In genomic region chr17:42535400-42536047, GRCh38 we compare ENCODE assay signal across 8 cellular contexts. TPM values are rescaled to one million over a fixed set of nuclear protein-coding genes. Genes with fewer than 3 reads are reported as not detected.
A peak's percentile ranks its signal among the peaks of the same experiment; 100 is the strongest.
DNase-seq lines count a peak whose midpoint lies in the region; ATAC-seq, FAIRE-seq and TF ChIP-seq lines count a peak whose summit lies in the region.

No MANE protein-coding gene starts in this region.

- CTCF ChIA-PET in CD8-positive, alpha-beta T cell (lab: Charles Lee), result interaction anchor here (1.5 to 8.8 kb wide), 4 partner anchors 8 to 43 kb away, joined by 6 to 35 read pairs (median 6); no protein-coding TSS in a partner anchor

- peak overlapping the region; percentile 82 for H3K27ac Mint-ChIP-seq in CD8-positive, alpha-beta T cell
- H3K27ac Mint-ChIP-seq in activated naive CD8-positive, alpha-beta T cell treated with anti-CD3 and anti-CD28 coated beads, Interleukin-2, amount 10 ng/mL, durations not matched to agents 7 days and 5 days, result peak overlapping the region; percentile 79

- DNase-seq in CD8-positive, alpha-beta T cell, result no peak
- no peak for DNase-seq in activated naive CD8-positive, alpha-beta T cell treated with anti-CD3 and anti-CD28 coated beads, Interleukin-2, amount 10 ng/mL, durations not matched to agents 7 days and 5 days
- DNase-seq in kidney, result no peak
- DNase-seq in NCI-H2196 treated with DMSO at 0.1 percent for 48 hours (lab: John Stamatoyannopoulos, UW; ENCODE audit: unreplicated experiment), result no peak
- no peak for DNase-seq in COR-L47 (lab: John Stamatoyannopoulos, UW)

- H3K4me3 Mint-ChIP-seq in CD8-positive, alpha-beta T cell, result peak overlapping the region; percentile 87
- peak overlapping the region; percentile 87 for H3K4me3 Mint-ChIP-seq in activated naive CD8-positive, alpha-beta T cell treated with anti-CD3 and anti-CD28 coated beads, Interleukin-2, amount 10 ng/mL, durations not matched to agents 7 days and 5 days

- POLR2A ChIA-PET in CD8-positive, alpha-beta T cell (lab: Charles Lee), result interaction anchor here (1.0 to 2.1 kb wide), 5 partner anchors 11 to 247 kb away, joined by 4 to 11 read pairs (median 4); partner anchors contain the start of genes RETREG3, STAT5A and TUBG1
- POLR2A ChIA-PET in activated naive CD8-positive, alpha-beta T cell treated with anti-CD3 and anti-CD28 coated beads, Interleukin-2, amount 10 ng/mL, durations not matched to agents 7 days and 5 days (lab: Charles Lee), result interaction anchor here (0.8 to 2.8 kb wide), 14 partner anchors 8 to 825 kb away, joined by 3 to 17 read pairs (median 4); partner anchors contain the start of genes DHX58, MLX, PSMC3IP and STAT5A

- no peaks in the 10 kb centered on the region for H3K27me3 ChIP-seq in CD8-positive, alpha-beta T cell (ENCODE audit: insufficient read depth, low read length)

- peaks cover 9% of the 10 kb centered on the region for H3K36me3 ChIP-seq in CD8-positive, alpha-beta T cell (ENCODE audit: insufficient read depth, low read length)
- peaks cover 5 to 9% of the 10 kb centered on the region in 2 donors for H3K36me3 ChIP-seq in kidney (ENCODE audit: control insufficient read depth in 1 of 2, insufficient read depth in 2 of 2, low read length in 2 of 2)

- peak overlapping the region; percentile 31 for H3K27ac ChIP-seq in CD8-positive, alpha-beta T cell (ENCODE audit: low read depth, low read length)
- peak overlapping the region; percentile 85 to 98 for H3K27ac ChIP-seq in kidney (ENCODE audit: low read depth in 2 of 2, low read length in 2 of 2)
- peak overlapping the region; percentile 99 for H3K27ac ChIP-seq in temporal lobe (ENCODE audit: low read depth, low read length)

- peaks cover 13% of the 10 kb centered on the region for H3K36me3 Mint-ChIP-seq in CD8-positive, alpha-beta T cell
- H3K36me3 Mint-ChIP-seq in activated naive CD8-positive, alpha-beta T cell treated with anti-CD3 and anti-CD28 coated beads, Interleukin-2, amount 10 ng/mL, durations not matched to agents 7 days and 5 days, result peaks cover 11% of the 10 kb centered on the region

- intact Hi-C loops in CD8-positive, alpha-beta T cell (cut with DNase I, micrococcal nuclease), result loop anchor here in 1 of 2 experiments (1.0 to 5.0 kb wide), 6 partner anchors 19 to 351 kb away; partner anchors contain the start of genes COASY, PLEKHH3, PSMC3IP and RETREG3
- intact Hi-C loops in kidney (cut with DNase I), result no loop called here

- no peaks in the 10 kb centered on the region for H3K9me3 ChIP-seq in CD8-positive, alpha-beta T cell (ENCODE audit: low read length)
- H3K9me3 ChIP-seq in kidney (ENCODE audit: control insufficient read depth in 1 of 2, low read length in 2 of 2), result no peaks in the 10 kb centered on the region

- ATAC-seq in CD8-positive, alpha-beta T cell, result peak; percentile 10
- ATAC-seq in HG02840 (IDR thresholded peaks at IDR 0.05; ENCODE audit: low FRiP score, unreplicated experiment) (peak; percentile 6), GM21526 (IDR thresholded peaks at IDR 0.05; ENCODE audit: low FRiP score, unreplicated experiment) (no peak)
- ATAC-seq in activated naive CD8-positive, alpha-beta T cell treated with anti-CD3 and anti-CD28 coated beads, Interleukin-2, amount 10 ng/mL, durations not matched to agents 7 days and 5 days (ENCODE audit: low read depth), result no peak

- H3K27me3 Mint-ChIP-seq in CD8-positive, alpha-beta T cell (ENCODE audit: low read depth), result no peaks in the 10 kb centered on the region
- H3K27me3 Mint-ChIP-seq in activated naive CD8-positive, alpha-beta T cell treated with anti-CD3 and anti-CD28 coated beads, Interleukin-2, amount 10 ng/mL, durations not matched to agents 7 days and 5 days, result peaks cover 2% of the 10 kb centered on the region

- no peaks in the 10 kb centered on the region for H3K9me3 Mint-ChIP-seq in CD8-positive, alpha-beta T cell
- H3K9me3 Mint-ChIP-seq in activated naive CD8-positive, alpha-beta T cell treated with anti-CD3 and anti-CD28 coated beads, Interleukin-2, amount 10 ng/mL, durations not matched to agents 7 days and 5 days, result no peaks in the 10 kb centered on the region

- peaks cover 42% of the 10 kb centered on the region for H3K4me1 Mint-ChIP-seq in CD8-positive, alpha-beta T cell (ENCODE audit: low read depth)
- H3K4me1 Mint-ChIP-seq in activated naive CD8-positive, alpha-beta T cell treated with anti-CD3 and anti-CD28 coated beads, Interleukin-2, amount 10 ng/mL, durations not matched to agents 7 days and 5 days, result peaks cover 37% of the 10 kb centered on the region

- FAIRE-seq in kidney (lab: Jason Lieb, UNC), result no peak

- peak overlapping the region; percentile 50 to 85 for H3K9ac ChIP-seq in kidney (ENCODE audit: low read length in 2 of 2)

- peaks cover 38% of the 10 kb centered on the region for H3K4me1 ChIP-seq in CD8-positive, alpha-beta T cell (ENCODE audit: insufficient read depth, low read length)
- peaks cover 14 to 21% of the 10 kb centered on the region in 2 donors for H3K4me1 ChIP-seq in kidney (ENCODE audit: control insufficient read depth in 1 of 2, insufficient read depth in 1 of 2, low read depth in 1 of 2, low read length in 2 of 2)

- peak overlapping the region; percentile 43 for H3K4me3 ChIP-seq in CD8-positive, alpha-beta T cell (ENCODE audit: low read depth, low read length)
- peak overlapping the region; percentile 68 to 71 for H3K4me3 ChIP-seq in kidney (ENCODE audit: low read length in 2 of 2)

- no peak for TF ChIP-seq CTCF in CD8-positive, alpha-beta T cell (IDR thresholded peaks at IDR 0.05)
- no peak for TF ChIP-seq CTCF in kidney (IDR thresholded peaks at IDR 0.05; ENCODE audit: borderline replicate concordance, extremely low read depth, insufficient read depth)

RNA-seq across cellular contexts. Expression of gene NAGLU, which starts 0.5 kb away (rescaled TPM):
- 1 to 10 TPM; 7.4 TPM for total RNA-seq in CD8-positive, alpha-beta T cell
- total RNA-seq in activated naive CD8-positive, alpha-beta T cell treated with anti-CD3 and anti-CD28 coated beads, Interleukin-2, amount 10 ng/mL, durations not matched to agents 7 days and 5 days, result 10 to 100 TPM; 22.9 to 23.9 TPM
- 37.5 TPM for total RNA-seq in kidney
- 52.7 TPM for polyA plus RNA-seq in kidney (ENCODE audit: insufficient read depth, low read depth, low replicate concordance)
- total RNA-seq in temporal lobe, result 8.1 TPM

RNA-seq across cellular contexts. Expression of gene HSD17B1, which starts 17.2 kb away (rescaled TPM):
- total RNA-seq in CD8-positive, alpha-beta T cell, result under 1 TPM; 0.44 to 0.52 TPM
- total RNA-seq in activated naive CD8-positive, alpha-beta T cell treated with anti-CD3 and anti-CD28 coated beads, Interleukin-2, amount 10 ng/mL, durations not matched to agents 7 days and 5 days, result 1 to 10 TPM; 1.2 TPM
- total RNA-seq in kidney (0.31 TPM), temporal lobe (0.98 TPM)
- 3.3 TPM for polyA plus RNA-seq in kidney (ENCODE audit: insufficient read depth, low read depth, low replicate concordance)

RNA-seq across cellular contexts. Expression of gene COASY, which starts 26.4 kb away (rescaled TPM):
- total RNA-seq in CD8-positive, alpha-beta T cell, result 10 to 100 TPM; 26.4 to 32.9 TPM
- 10 to 100 TPM; 83.3 to 98.1 TPM for total RNA-seq in activated naive CD8-positive, alpha-beta T cell treated with anti-CD3 and anti-CD28 coated beads, Interleukin-2, amount 10 ng/mL, durations not matched to agents 7 days and 5 days
- total RNA-seq in kidney (71.9 TPM), temporal lobe (7.1 TPM)
- 145 TPM for polyA plus RNA-seq in kidney (ENCODE audit: insufficient read depth, low read depth, low replicate concordance)

RNA-seq across cellular contexts. Expression of gene MLX, which starts 31.4 kb away (rescaled TPM):
- 10 to 100 TPM; 18.3 to 21.3 TPM for total RNA-seq in CD8-positive, alpha-beta T cell
- 10 to 100 TPM; 62.9 to 64.9 TPM for total RNA-seq in activated naive CD8-positive, alpha-beta T cell treated with anti-CD3 and anti-CD28 coated beads, Interleukin-2, amount 10 ng/mL, durations not matched to agents 7 days and 5 days
- total RNA-seq in kidney (38.7 TPM), temporal lobe (14.8 TPM)
- polyA plus RNA-seq in kidney (ENCODE audit: insufficient read depth, low read depth, low replicate concordance), result 41.0 TPM

RNA-seq across cellular contexts. Expression of gene PSMC3IP, which starts 42.0 kb away (rescaled TPM):
- 1 to 10 TPM; 3.9 to 4.1 TPM for total RNA-seq in CD8-positive, alpha-beta T cell
- 10 to 100 TPM; 15.9 to 16.9 TPM for total RNA-seq in activated naive CD8-positive, alpha-beta T cell treated with anti-CD3 and anti-CD28 coated beads, Interleukin-2, amount 10 ng/mL, durations not matched to agents 7 days and 5 days
- total RNA-seq in kidney (5.8 TPM), temporal lobe (3.7 TPM)
- 3.6 TPM for polyA plus RNA-seq in kidney (ENCODE audit: insufficient read depth, low read depth, low replicate concordance)

Comparison
In these comparisons a context has a peak if more than half of its experiments do, and no peak if none do; other contexts are left out.
1. ATAC-seq: peak in CD8-positive, alpha-beta T cell (single experiment) and HG02840 (single experiment); none in activated naive CD8-positive, alpha-beta T cell treated with anti-CD3 and anti-CD28 coated beads, Interleukin-2, amount 10 ng/mL, durations not matched to agents 7 days and 5 days (single experiment) and GM21526 (single experiment).
2. H3K27ac ChIP-seq: peak in every context shown above with its lines; median percentile 99 in temporal lobe; 92 in kidney; 31 in CD8-positive, alpha-beta T cell.